ENCODE assay signal across 24 cellular contexts in genomic region chr9:8259028-8259427, GRCh38.
"Had no signal": no experiment of that assay in that cellular context is flagged by ENCODE, and none has a peak within 500 bp of the region (broad histone marks: within the 10 kb centered on the region; RNA-seq: fewer than 3 reads in every experiment).

No MANE protein-coding gene starts in this region.

- DNase-seq: dorsolateral prefrontal cortex; effector CD8-positive, alpha-beta T cell; foreskin keratinocyte; glutamatergic neuron; heart right ventricle; hippocampal formation; immature natural killer cell; mucosa of descending colon; naive B cell; nucleus accumbens; stimulated activated CD4-positive, alpha-beta T cell treated with anti-CD3 and anti-CD28 coated beads, Interleukin-12 subunit alpha, Interleukin-12 subunit beta, amount 100 ng/mL, for 4 hours; stimulated activated CD4-positive, alpha-beta T cell treated with anti-CD3 and anti-CD28 coated beads, Interleukin-1b, Interleukin-23, amount 100 ng/mL, for 48 hours; stimulated activated CD4-positive, alpha-beta T cell treated with anti-CD3 and anti-CD28 coated beads, Interleukin-4, amount 100 ng/mL, for 24 hours; stimulated activated naive CD8-positive, alpha-beta T cell treated with anti-CD3 and anti-CD28 coated beads, Interleukin-15, Interleukin-2, amounts not matched to agents 100 U/mL and 50 U/mL, for 24 hours; substantia nigra; testis; tibial artery had no signal

- H3K27ac Mint-ChIP-seq: immature natural killer cell; memory B cell; mesothelial cell of epicardium; natural killer cell treated with Interleukin-12 subunit alpha and Interleukin-12 subunit beta and Interleukin-15 and Interleukin-18, amount 100 ng/mL, for 72 hours; stimulated activated memory B cell treated with anti-CD40 and anti-IgM and Interleukin-4, amounts not matched to agents 10 μg/mL and 1 μg/mL and 100 μg/mL, for 72 hours; type B pancreatic cell had no signal

- H3K4me3 Mint-ChIP-seq: immature natural killer cell; memory B cell; mesothelial cell of epicardium; naive B cell; natural killer cell treated with Interleukin-12 subunit alpha and Interleukin-12 subunit beta and Interleukin-15 and Interleukin-18, amount 100 ng/mL, for 72 hours; stimulated activated memory B cell treated with anti-CD40 and anti-IgM and Interleukin-4, amounts not matched to agents 10 μg/mL and 1 μg/mL and 100 μg/mL, for 72 hours; type B pancreatic cell had no signal

- H3K27me3 Mint-ChIP-seq: memory B cell; stimulated activated memory B cell treated with anti-CD40 and anti-IgM and Interleukin-4, amounts not matched to agents 10 μg/mL and 1 μg/mL and 100 μg/mL, for 72 hours; type B pancreatic cell had no signal

- H3K9me3 Mint-ChIP-seq: immature natural killer cell; memory B cell; mesothelial cell of epicardium; naive B cell; natural killer cell treated with Interleukin-12 subunit alpha and Interleukin-12 subunit beta and Interleukin-15 and Interleukin-18, amount 100 ng/mL, for 72 hours; stimulated activated memory B cell treated with anti-CD40 and anti-IgM and Interleukin-4, amounts not matched to agents 10 μg/mL and 1 μg/mL and 100 μg/mL, for 72 hours; type B pancreatic cell had no signal

- H3K36me3 Mint-ChIP-seq: immature natural killer cell; memory B cell; mesothelial cell of epicardium; naive B cell; natural killer cell treated with Interleukin-12 subunit alpha and Interleukin-12 subunit beta and Interleukin-15 and Interleukin-18, amount 100 ng/mL, for 72 hours; stimulated activated memory B cell treated with anti-CD40 and anti-IgM and Interleukin-4, amounts not matched to agents 10 μg/mL and 1 μg/mL and 100 μg/mL, for 72 hours; type B pancreatic cell had no signal

- H3K4me1 Mint-ChIP-seq: immature natural killer cell had no signal

- ATAC-seq: foreskin keratinocyte; heart right ventricle; left lobe of liver; mucosa of descending colon; natural killer cell treated with Interleukin-12 subunit alpha and Interleukin-12 subunit beta and Interleukin-15 and Interleukin-18, amount 100 ng/mL, for 72 hours; sciatic nerve; stimulated activated memory B cell treated with anti-CD40 and anti-IgM and Interleukin-4, amounts not matched to agents 10 μg/mL and 1 μg/mL and 100 μg/mL, for 72 hours; stimulated activated naive CD8-positive, alpha-beta T cell treated with anti-CD3 and anti-CD28 coated beads, Interleukin-15, Interleukin-2, amounts not matched to agents 100 U/mL and 50 U/mL, for 24 hours had no signal
